In the genomic region with DNA sequence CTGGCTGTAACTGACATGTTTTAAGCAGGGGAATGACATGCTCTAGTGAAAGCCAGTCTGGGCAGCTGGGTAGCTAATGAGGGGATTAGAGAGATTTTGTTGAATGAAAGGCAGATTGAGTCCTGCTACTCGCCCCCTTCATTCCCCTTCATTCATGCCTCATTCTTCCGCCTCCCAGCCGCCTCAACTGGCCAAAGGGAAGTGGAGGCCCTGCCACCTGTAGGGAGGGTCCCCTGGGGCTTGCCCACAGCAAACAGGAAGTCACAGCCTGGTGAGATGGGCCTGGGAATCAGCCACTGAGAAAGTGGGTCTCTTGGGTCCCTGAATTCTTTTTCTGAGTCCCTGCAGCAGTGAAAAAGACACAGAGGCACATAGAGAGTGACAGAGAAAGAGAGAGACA, we compare ENCODE assay signal across 14 cellular contexts. TPM values are rescaled to one million over a fixed set of nuclear protein-coding genes. Genes with fewer than 3 reads are reported as not detected.
DNase-seq lines count a peak whose midpoint lies in the region; ATAC-seq and TF ChIP-seq lines count a peak whose summit lies in the region.
"Had no signal": no experiment of that assay in that cellular context is flagged by ENCODE, and none has a peak within 500 bp of the region (broad histone marks: within the 10 kb centered on the region; RNA-seq: fewer than 3 reads in every experiment).

No MANE protein-coding gene starts in this region.

- no peaks in the 10 kb centered on the region for H3K27me3 Mint-ChIP-seq in activated CD4-positive, alpha-beta memory T cell treated with anti-CD3 and anti-CD28 coated beads, Interleukin-2, amount 10 ng/mL, durations not matched to agents 7 days and 5 days

- H3K4me1 ChIP-seq in spleen, result peaks cover 6 to 68% (median 24%) of the 10 kb centered on the region in 6 donors
- H3K4me1 ChIP-seq: A549 had no signal

- H3K4me1 Mint-ChIP-seq in activated CD4-positive, alpha-beta memory T cell treated with anti-CD3 and anti-CD28 coated beads, Interleukin-2, amount 10 ng/mL, durations not matched to agents 7 days and 5 days, result peaks cover 19% of the 10 kb centered on the region

- DNase-seq in SKM-1 treated with dmso at 0.1 percent for 144 hours (lab: John Stamatoyannopoulos, UW; ENCODE audit: unreplicated experiment) (peak; percentile 37), SKM-1 (lab: John Stamatoyannopoulos, UW; ENCODE audit: unreplicated experiment) (no peak), spleen (peak; percentile 86)
- no peak for DNase-seq in activated CD4-positive, alpha-beta memory T cell treated with anti-CD3 and anti-CD28 coated beads, Interleukin-2, amount 10 ng/mL, durations not matched to agents 7 days and 5 days
- DNase-seq: erythroblast, NCI-H226 had no signal

- POLR2A ChIA-PET in activated CD4-positive, alpha-beta memory T cell treated with anti-CD3 and anti-CD28 coated beads, Interleukin-2, amount 10 ng/mL, durations not matched to agents 7 days and 5 days (lab: Charles Lee), result interaction anchor here (1.4 kb wide), 1 partner anchor 67 kb away, joined by 4 read pairs; a partner anchor contains a TSS

- intact Hi-C loops in spleen (cut with DNase I; ENCODE audit: low total_unique reads), result no loop called here

- CTCF ChIA-PET in activated CD4-positive, alpha-beta memory T cell treated with anti-CD3 and anti-CD28 coated beads, Interleukin-2, amount 10 ng/mL, durations not matched to agents 7 days and 5 days (lab: Charles Lee), result interaction anchor here (3.1 kb wide), 1 partner anchor 14 kb away, joined by 20 read pairs; no protein-coding TSS in a partner anchor

- no peaks in the 10 kb centered on the region for H3K9me3 Mint-ChIP-seq in activated CD4-positive, alpha-beta memory T cell treated with anti-CD3 and anti-CD28 coated beads, Interleukin-2, amount 10 ng/mL, durations not matched to agents 7 days and 5 days

- H3K4me3 ChIP-seq in spleen, result peak overlapping the region in 4 of 8 donors; percentile 49 to 74 (median 54)
- H3K4me3 ChIP-seq: A549 had no signal

- no peaks in the 10 kb centered on the region for H3K27me3 ChIP-seq in spleen (replicated peaks in 1 of 7)

- peaks cover 0 to 16% (median 0%) of the 10 kb centered on the region in 6 donors for H3K36me3 ChIP-seq in spleen

- ATAC-seq in HG03196 (IDR thresholded peaks at IDR 0.05; ENCODE audit: unreplicated experiment), result peak; percentile 64
- ATAC-seq in HG03439 (IDR thresholded peaks at IDR 0.05; ENCODE audit: unreplicated experiment), result no peak
- ATAC-seq in GM21825 (IDR thresholded peaks at IDR 0.05; ENCODE audit: unreplicated experiment), result no peak
- no peak for ATAC-seq in GM19351 (IDR thresholded peaks at IDR 0.05; ENCODE audit: unreplicated experiment)
- ATAC-seq: A549 had no signal

- 32 to 53% (median 40%) methylated on average over 3 of the region's 3 CpGs for WGBS in spleen, 5 donors

- H3K9me3 ChIP-seq in spleen, result no peaks in the 10 kb centered on the region
- H3K9me3 ChIP-seq: A549 had no signal

- TF ChIP-seq POLR2A in spleen (IDR thresholded peaks at IDR 0.05), result no peak

- peak overlapping the region in 7 of 8 donors; percentile 11 to 88 (median 81) for H3K27ac ChIP-seq in spleen
- H3K27ac ChIP-seq: A549 had no signal

- peaks cover 3% of the 10 kb centered on the region for H3K36me3 Mint-ChIP-seq in activated CD4-positive, alpha-beta memory T cell treated with anti-CD3 and anti-CD28 coated beads, Interleukin-2, amount 10 ng/mL, durations not matched to agents 7 days and 5 days (ENCODE audit: low read depth)

- no peak overlapping the region for H3K4me3 Mint-ChIP-seq in activated CD4-positive, alpha-beta memory T cell treated with anti-CD3 and anti-CD28 coated beads, Interleukin-2, amount 10 ng/mL, durations not matched to agents 7 days and 5 days

- TF ChIP-seq CTCF in spleen (IDR thresholded peaks at IDR 0.05 in 8 of 11, conservative IDR thresholded peaks at IDR 0.05 in 3 of 11), result no peak

- H3K27ac Mint-ChIP-seq in activated CD4-positive, alpha-beta memory T cell treated with anti-CD3 and anti-CD28 coated beads, Interleukin-2, amount 10 ng/mL, durations not matched to agents 7 days and 5 days, result peak overlapping the region; percentile 23

RNA-seq across cellular contexts. Expression of a gene that starts 1.1 kb away (rescaled TPM):
- total RNA-seq in activated CD4-positive, alpha-beta memory T cell treated with anti-CD3 and anti-CD28 coated beads, Interleukin-2, amount 10 ng/mL, durations not matched to agents 7 days and 5 days, result not detected
- 100 to 1,000 TPM in 3 of 7 donors, 10 to 100 TPM in 4; 77.0 to 120 (median 98.0) TPM for total RNA-seq in spleen
- polyA plus RNA-seq in spleen, result 100 to 1,000 TPM; 202 to 312 (median 278) TPM
- total RNA-seq: kidney epithelial cell; renal cortical epithelial cell; T-helper 2 cell treated with Interferon-gamma antibody and Interleukin-4, amounts not matched to agents 100 ng/mL and 5 ng/mL, for 36 hours had no signal
- polyA plus RNA-seq: A549 had no signal

RNA-seq across cellular contexts. Expression of a gene that starts 5.6 kb away (rescaled TPM):
- total RNA-seq in activated CD4-positive, alpha-beta memory T cell treated with anti-CD3 and anti-CD28 coated beads, Interleukin-2, amount 10 ng/mL, durations not matched to agents 7 days and 5 days, result 10 to 100 TPM; 15.7 to 16.5 TPM
- total RNA-seq in spleen, result 10 to 100 TPM; 43.1 to 82.5 (median 51.0) TPM
- polyA plus RNA-seq in spleen, result 10 to 100 TPM; 40.8 to 90.0 (median 64.5) TPM

RNA-seq across cellular contexts. Expression of a gene that starts 20.1 kb away (rescaled TPM):
- 10 to 100 TPM; 96.7 TPM for total RNA-seq in activated CD4-positive, alpha-beta memory T cell treated with anti-CD3 and anti-CD28 coated beads, Interleukin-2, amount 10 ng/mL, durations not matched to agents 7 days and 5 days
- total RNA-seq in spleen, result 10 to 100 TPM; 44.3 to 63.5 (median 54.5) TPM
- 10 to 100 TPM; 21.1 to 34.0 (median 26.6) TPM for polyA plus RNA-seq in spleen

RNA-seq across cellular contexts. Expression of a gene that starts 43.9 kb away (rescaled TPM):
- 10 to 100 TPM; 20.6 to 24.7 TPM for total RNA-seq in activated CD4-positive, alpha-beta memory T cell treated with anti-CD3 and anti-CD28 coated beads, Interleukin-2, amount 10 ng/mL, durations not matched to agents 7 days and 5 days
- total RNA-seq in spleen, result 10 to 100 TPM; 26.9 to 41.1 (median 29.8) TPM
- polyA plus RNA-seq in spleen, result 10 to 100 TPM; 30.0 to 91.4 (median 68.1) TPM

RNA-seq across cellular contexts. Expression of a gene that starts 52.4 kb away (rescaled TPM):
- total RNA-seq in activated CD4-positive, alpha-beta memory T cell treated with anti-CD3 and anti-CD28 coated beads, Interleukin-2, amount 10 ng/mL, durations not matched to agents 7 days and 5 days, result 1 to 10 TPM; 1.6 to 2.5 TPM
- total RNA-seq in spleen, result 1 to 10 TPM in 2 of 7 donors, under 1 TPM in 3, not detected in 2; 0.26 to 1.5 (median 0.82) TPM
- under 1 TPM; 0.33 to 0.46 (median 0.42) TPM for polyA plus RNA-seq in spleen

Comparison
In these comparisons a context has a peak if more than half of its experiments do, and no peak if none do; other contexts are left out.
1. DNase-seq: peak in SKM-1 treated with dmso at 0.1 percent for 144 hours (single experiment) and spleen (single experiment); none in SKM-1 (single experiment) and activated CD4-positive, alpha-beta memory T cell treated with anti-CD3 and anti-CD28 coated beads, Interleukin-2, amount 10 ng/mL, durations not matched to agents 7 days and 5 days (single experiment).
2. RNA of a gene that starts 1.1 kb away (total RNA-seq): 77.0 to 120 TPM in spleen; not detected in activated CD4-positive, alpha-beta memory T cell treated with anti-CD3 and anti-CD28 coated beads, Interleukin-2, amount 10 ng/mL, durations not matched to agents 7 days and 5 days; every median in the first group is over 10 times any median in the second.